Comparison of ENCODE assay signal across 34 cellular contexts in genomic region chr15:25712192-25712960, GRCh38.
"Had no signal": no experiment of that assay in that cellular context is flagged by ENCODE, and none has a peak within 500 bp of the region (broad histone marks: within the 10 kb centered on the region; RNA-seq: fewer than 3 reads in every experiment).

No MANE protein-coding gene starts in this region.

- DNase-seq: activated CD4-positive, alpha-beta memory T cell treated with anti-CD3 and anti-CD28 coated beads, Interleukin-2, amount 10 ng/mL, durations not matched to agents 7 days and 5 days; activated CD4-positive, alpha-beta T cell treated with anti-CD3 and anti-CD28 coated beads for 48 hours; activated CD8-positive, alpha-beta memory T cell treated with anti-CD3 and anti-CD28 coated beads, Interleukin-2, amount 50 U/mL, for 48 hours; activated effector memory CD4-positive, alpha-beta T cell treated with Interleukin-2 at 50 U/mL for 16 hours; activated naive CD4-positive, alpha-beta T cell treated with anti-CD3 and anti-CD28 coated beads for 36 hours; activated naive CD8-positive, alpha-beta T cell treated with anti-CD3 and anti-CD28 coated beads, Interleukin-2, amount 50 U/mL, for 24 hours; amygdala; central memory CD4-positive, alpha-beta T cell; foreskin keratinocyte; heart left ventricle; kidney glomerular epithelial cell; mesendoderm; mucosa of descending colon; retina; small intestine; stimulated activated CD4-positive, alpha-beta T cell treated with anti-CD3 and anti-CD28 coated beads, Interleukin-1b, Interleukin-23, amount 100 ng/mL, for 48 hours; stimulated activated CD4-positive, alpha-beta T cell treated with anti-CD3 and anti-CD28 coated beads, Interleukin-4, amount 100 ng/mL, for 4 hours; stimulated activated CD8-positive, alpha-beta memory T cell treated with anti-CD3 and anti-CD28 coated beads, Interleukin-4, amount 100 ng/mL, for 48 hours; SW 1271; T-helper 9 cell had no signal

- H3K9me3 Mint-ChIP-seq: activated CD4-positive, alpha-beta memory T cell treated with anti-CD3 and anti-CD28 coated beads, Interleukin-2, amount 10 ng/mL, durations not matched to agents 7 days and 5 days; activated naive CD4-positive, alpha-beta T cell treated with anti-CD3 and anti-CD28 coated beads for 36 hours; activated naive CD8-positive, alpha-beta T cell treated with anti-CD3 and anti-CD28 coated beads, Interleukin-2, amount 50 U/mL, for 24 hours; dendritic cell treated with granulocyte-macrophage colony-stimulating factor and Interleukin-4, amounts not matched to agents 40 ng/mL and 50 ng/mL, for 4 days; nephron; stimulated activated memory B cell treated with anti-CD40 and anti-IgM and Interleukin-4, amounts not matched to agents 10 μg/mL and 1 μg/mL and 100 μg/mL, for 72 hours; T-helper 1 cell treated with Interleukin-12 subunit alpha and Interleukin-12 subunit beta and Interleukin-4 antibody, amounts not matched to agents 30 μg/mL and 1 μg/mL, for 36 hours had no signal

- ATAC-seq: activated CD4-positive, CD25-positive, alpha-beta regulatory T cell treated with anti-CD3 and anti-CD28 coated beads, Interleukin-2, amount 50 U/mL, for 24 hours; activated naive CD8-positive, alpha-beta T cell treated with anti-CD3 and anti-CD28 coated beads, Interleukin-2, amount 50 U/mL, for 24 hours; foreskin keratinocyte; heart left ventricle; left lobe of liver; mucosa of descending colon; sciatic nerve; stimulated activated memory B cell treated with anti-CD40 and anti-IgM and Interleukin-4, amounts not matched to agents 10 μg/mL and 1 μg/mL and 100 μg/mL, for 72 hours; upper lobe of right lung had no signal

- H3K4me1 Mint-ChIP-seq: activated CD4-positive, alpha-beta memory T cell treated with anti-CD3 and anti-CD28 coated beads, Interleukin-2, amount 10 ng/mL, durations not matched to agents 7 days and 5 days; activated naive CD8-positive, alpha-beta T cell treated with anti-CD3 and anti-CD28 coated beads, Interleukin-2, amount 50 U/mL, for 24 hours had no signal

- H3K36me3 Mint-ChIP-seq: stimulated activated memory B cell treated with anti-CD40 and anti-IgM and Interleukin-4, amounts not matched to agents 10 μg/mL and 1 μg/mL and 100 μg/mL, for 72 hours had no signal

- H3K4me1 ChIP-seq: foreskin keratinocyte, heart left ventricle, prostate gland, upper lobe of right lung had no signal

- H3K27me3 ChIP-seq: esophagus muscularis mucosa, foreskin keratinocyte, heart left ventricle, suprapubic skin, tibial artery, upper lobe of right lung had no signal

- H3K27ac Mint-ChIP-seq: activated CD4-positive, alpha-beta memory T cell treated with anti-CD3 and anti-CD28 coated beads, Interleukin-2, amount 10 ng/mL, durations not matched to agents 7 days and 5 days; activated naive CD4-positive, alpha-beta T cell treated with anti-CD3 and anti-CD28 coated beads for 36 hours; activated naive CD8-positive, alpha-beta T cell treated with anti-CD3 and anti-CD28 coated beads, Interleukin-2, amount 50 U/mL, for 24 hours; dendritic cell treated with granulocyte-macrophage colony-stimulating factor and Interleukin-4, amounts not matched to agents 40 ng/mL and 50 ng/mL, for 4 days; nephron; stimulated activated memory B cell treated with anti-CD40 and anti-IgM and Interleukin-4, amounts not matched to agents 10 μg/mL and 1 μg/mL and 100 μg/mL, for 72 hours; T-helper 1 cell treated with Interleukin-12 subunit alpha and Interleukin-12 subunit beta and Interleukin-4 antibody, amounts not matched to agents 30 μg/mL and 1 μg/mL, for 36 hours had no signal

- H3K27me3 Mint-ChIP-seq: activated CD4-positive, alpha-beta memory T cell treated with anti-CD3 and anti-CD28 coated beads, Interleukin-2, amount 10 ng/mL, durations not matched to agents 7 days and 5 days; activated naive CD8-positive, alpha-beta T cell treated with anti-CD3 and anti-CD28 coated beads, Interleukin-2, amount 50 U/mL, for 24 hours; dendritic cell treated with granulocyte-macrophage colony-stimulating factor and Interleukin-4, amounts not matched to agents 40 ng/mL and 50 ng/mL, for 4 days had no signal

- H3K4me3 ChIP-seq: esophagus muscularis mucosa, heart left ventricle, lung, mucosa of descending colon, prostate gland, suprapubic skin, tibial artery, upper lobe of right lung had no signal

- H3K36me3 ChIP-seq: heart left ventricle, prostate gland had no signal

- H3K9me3 ChIP-seq: esophagus muscularis mucosa, heart left ventricle, prostate gland, suprapubic skin, tibial artery, upper lobe of right lung had no signal

- H3K4me3 Mint-ChIP-seq: activated CD4-positive, alpha-beta memory T cell treated with anti-CD3 and anti-CD28 coated beads, Interleukin-2, amount 10 ng/mL, durations not matched to agents 7 days and 5 days; activated naive CD4-positive, alpha-beta T cell treated with anti-CD3 and anti-CD28 coated beads for 36 hours; activated naive CD8-positive, alpha-beta T cell treated with anti-CD3 and anti-CD28 coated beads, Interleukin-2, amount 50 U/mL, for 24 hours; dendritic cell treated with granulocyte-macrophage colony-stimulating factor and Interleukin-4, amounts not matched to agents 40 ng/mL and 50 ng/mL, for 4 days; nephron; stimulated activated memory B cell treated with anti-CD40 and anti-IgM and Interleukin-4, amounts not matched to agents 10 μg/mL and 1 μg/mL and 100 μg/mL, for 72 hours; T-helper 1 cell treated with Interleukin-12 subunit alpha and Interleukin-12 subunit beta and Interleukin-4 antibody, amounts not matched to agents 30 μg/mL and 1 μg/mL, for 36 hours had no signal

- H3K27ac ChIP-seq: esophagus muscularis mucosa, foreskin keratinocyte, heart left ventricle, prostate gland, suprapubic skin, tibial artery, upper lobe of right lung, VCaP had no signal
